Comparison of ENCODE assay signal across 10 cellular contexts in genomic region chr6:28474441-28475219, GRCh38. TPM values are rescaled to one million over a fixed set of nuclear protein-coding genes. Genes with fewer than 3 reads are reported as not detected.
A peak's percentile ranks its signal among the peaks of the same experiment; 100 is the strongest.
DNase-seq lines count a peak whose midpoint lies in the region; ATAC-seq and TF ChIP-seq lines count a peak whose summit lies in the region.
"Had no signal": no experiment of that assay in that cellular context is flagged by ENCODE, and none has a peak within 500 bp of the region (broad histone marks: within the 10 kb centered on the region; RNA-seq: fewer than 3 reads in every experiment).

No MANE protein-coding gene starts in this region.

- H3K9ac ChIP-seq in HUES48 (ENCODE audit: low read depth, low read length) = no peak overlapping the region

- TF ChIP-seq CTCF in RWPE2 (IDR thresholded peaks at IDR 0.05; ENCODE audit: poor library complexity, severe bottlenecking) = no peak
- TF ChIP-seq CTCF in epithelial cell of proximal tubule (conservative IDR thresholded peaks at IDR 0.05; ENCODE audit: low read depth, low read length) = no peak
- no peak for TF ChIP-seq CTCF in progenitor cell of endocrine pancreas (IDR thresholded peaks at IDR 0.05; ENCODE audit: unreplicated experiment)

- H3K4me1 Mint-ChIP-seq in activated CD8-positive, alpha-beta memory T cell treated with anti-CD3 and anti-CD28 coated beads, Interleukin-2, amount 10 ng/mL, durations not matched to agents 7 days and 5 days = peaks cover 5% of the 10 kb centered on the region
- no peaks in the 10 kb centered on the region for H3K4me1 Mint-ChIP-seq in progenitor cell of endocrine pancreas (ENCODE audit: low read depth)

- no peak for DNase-seq in activated CD8-positive, alpha-beta memory T cell treated with anti-CD3 and anti-CD28 coated beads, Interleukin-2, amount 10 ng/mL, durations not matched to agents 7 days and 5 days
- DNase-seq in activated CD8-positive, alpha-beta memory T cell treated with anti-CD3 and anti-CD28 coated beads, Interleukin-2, amount 50 U/mL, for 48 hours = no peak
- no peak for DNase-seq in RWPE2 (ENCODE audit: low spot score)
- DNase-seq in epithelial cell of proximal tubule (ENCODE audit: low read depth) = peak; percentile 69
- no peak for DNase-seq in progenitor cell of endocrine pancreas (ENCODE audit: low spot score, unreplicated experiment)

- H3K36me3 Mint-ChIP-seq in activated CD8-positive, alpha-beta memory T cell treated with anti-CD3 and anti-CD28 coated beads, Interleukin-2, amount 10 ng/mL, durations not matched to agents 7 days and 5 days = no peaks in the 10 kb centered on the region
- no peaks in the 10 kb centered on the region for H3K36me3 Mint-ChIP-seq in progenitor cell of endocrine pancreas (ENCODE audit: insufficient read depth)

- peaks cover 68% of the 10 kb centered on the region for H3K27me3 Mint-ChIP-seq in activated CD8-positive, alpha-beta memory T cell treated with anti-CD3 and anti-CD28 coated beads, Interleukin-2, amount 10 ng/mL, durations not matched to agents 7 days and 5 days
- H3K27me3 Mint-ChIP-seq in progenitor cell of endocrine pancreas = peaks cover 20% of the 10 kb centered on the region

- H3K4me3 ChIP-seq in HUES48 (ENCODE audit: low read depth, low read length) (peak overlapping the region; percentile 86), RWPE2 (ENCODE audit: severe bottlenecking) (peak overlapping the region; percentile 40), epithelial cell of proximal tubule (ENCODE audit: low read depth, low read length) (peak overlapping the region; percentile 60)

- no peaks in the 10 kb centered on the region for H3K4me1 ChIP-seq in HUES48 (ENCODE audit: control insufficient read depth, insufficient read depth, low read length)
- no peaks in the 10 kb centered on the region for H3K4me1 ChIP-seq in RWPE2 (ENCODE audit: insufficient read depth, poor library complexity, severe bottlenecking)

- H3K27me3 ChIP-seq in HUES48 (ENCODE audit: control insufficient read depth, insufficient read depth, low read length) = peaks cover 4% of the 10 kb centered on the region; the same call in 1 of the 2 replicates
- H3K27me3 ChIP-seq in RWPE2 (ENCODE audit: insufficient read depth, poor library complexity, severe bottlenecking) = peaks cover 36% of the 10 kb centered on the region

- H3K4me3 Mint-ChIP-seq in activated CD8-positive, alpha-beta memory T cell treated with anti-CD3 and anti-CD28 coated beads, Interleukin-2, amount 10 ng/mL, durations not matched to agents 7 days and 5 days = peak overlapping the region; percentile 43
- H3K4me3 Mint-ChIP-seq in progenitor cell of endocrine pancreas (ENCODE audit: low read depth) = peak overlapping the region; percentile 62
- H3K4me3 Mint-ChIP-seq: central memory CD8-positive, alpha-beta T cell had no signal

- H3K36me3 ChIP-seq in HUES48 (ENCODE audit: control insufficient read depth, insufficient read depth, low read length) = no peaks in the 10 kb centered on the region
- H3K36me3 ChIP-seq in RWPE2 (ENCODE audit: low read depth) = no peaks in the 10 kb centered on the region

- H3K27ac Mint-ChIP-seq in activated CD8-positive, alpha-beta memory T cell treated with anti-CD3 and anti-CD28 coated beads, Interleukin-2, amount 10 ng/mL, durations not matched to agents 7 days and 5 days = no peak overlapping the region
- H3K27ac Mint-ChIP-seq in progenitor cell of endocrine pancreas = no peak overlapping the region

- peak; percentile 49 for ATAC-seq in activated CD8-positive, alpha-beta memory T cell treated with anti-CD3 and anti-CD28 coated beads, Interleukin-2, amount 10 ng/mL, durations not matched to agents 7 days and 5 days
- ATAC-seq in RWPE2 (ENCODE audit: low read depth) (peak; percentile 85), GM21423 (IDR thresholded peaks at IDR 0.05; ENCODE audit: unreplicated experiment) (no peak), GM19452 (IDR thresholded peaks at IDR 0.05; ENCODE audit: unreplicated experiment) (no peak)

- H3K27ac ChIP-seq in HUES48 (ENCODE audit: low read depth, low read length) = no peak overlapping the region
- H3K27ac ChIP-seq in RWPE2 (ENCODE audit: poor library complexity, severe bottlenecking) = no peak overlapping the region

- no peaks in the 10 kb centered on the region for H3K9me3 Mint-ChIP-seq in activated CD8-positive, alpha-beta memory T cell treated with anti-CD3 and anti-CD28 coated beads, Interleukin-2, amount 10 ng/mL, durations not matched to agents 7 days and 5 days (ENCODE audit: low read depth)
- H3K9me3 Mint-ChIP-seq in progenitor cell of endocrine pancreas (ENCODE audit: low read depth) = no peaks in the 10 kb centered on the region
- H3K9me3 Mint-ChIP-seq: central memory CD8-positive, alpha-beta T cell had no signal

- H3K9me3 ChIP-seq in HUES48 (ENCODE audit: control insufficient read depth, insufficient read depth, low read length) (no peaks in the 10 kb centered on the region), RWPE2 (ENCODE audit: severe bottlenecking) (peaks cover 3% of the 10 kb centered on the region)

- CTCF ChIA-PET in activated CD8-positive, alpha-beta memory T cell treated with anti-CD3 and anti-CD28 coated beads, Interleukin-2, amount 10 ng/mL, durations not matched to agents 7 days and 5 days (lab: Charles Lee) = no interaction called here

RNA-seq across cellular contexts. Expression of gene ZSCAN23, which starts 31.3 kb away (rescaled TPM):
- under 1 TPM; 0.44 to 0.56 TPM for total RNA-seq in activated CD8-positive, alpha-beta memory T cell treated with anti-CD3 and anti-CD28 coated beads, Interleukin-2, amount 10 ng/mL, durations not matched to agents 7 days and 5 days
- 0.87 and 2.6 TPM in 2 replicates for total RNA-seq in epithelial cell of proximal tubule
- 21.4 and 22.6 TPM in 2 replicates for total RNA-seq in progenitor cell of endocrine pancreas

RNA-seq across cellular contexts. Expression of gene GPX6, which starts 41.0 kb away (rescaled TPM):
- total RNA-seq in activated CD8-positive, alpha-beta memory T cell treated with anti-CD3 and anti-CD28 coated beads, Interleukin-2, amount 10 ng/mL, durations not matched to agents 7 days and 5 days = not detected
- total RNA-seq in epithelial cell of proximal tubule (not detected in 2 replicates), progenitor cell of endocrine pancreas (not detected in 2 replicates)
- total RNA-seq: subcutaneous adipose tissue had no signal

RNA-seq across cellular contexts. Expression of gene GPX5, which starts 51.1 kb away (rescaled TPM):
- not detected for total RNA-seq in activated CD8-positive, alpha-beta memory T cell treated with anti-CD3 and anti-CD28 coated beads, Interleukin-2, amount 10 ng/mL, durations not matched to agents 7 days and 5 days
- total RNA-seq in epithelial cell of proximal tubule (not detected in 2 replicates), progenitor cell of endocrine pancreas (not detected in 2 replicates)
- total RNA-seq: subcutaneous adipose tissue had no signal

Comparison
In these comparisons a context has a peak if more than half of its experiments do, and no peak if none do; other contexts are left out.
1. ATAC-seq: peak in activated CD8-positive, alpha-beta memory T cell treated with anti-CD3 and anti-CD28 coated beads, Interleukin-2, amount 10 ng/mL, durations not matched to agents 7 days and 5 days (single experiment) and RWPE2 (single experiment); none in GM21423 (single experiment) and GM19452 (single experiment).
2. Peak in every context shown above with its lines, with median percentiles within 50 percentile points of each other: H3K4me3 ChIP-seq.